ENCODE assay signal across 10 cellular contexts in genomic region chr19:8815780-8816179, GRCh38. TPM values are rescaled to one million over a fixed set of nuclear protein-coding genes. Genes with fewer than 3 reads are reported as not detected.
"Had no signal": no experiment of that assay in that cellular context is flagged by ENCODE, and none has a peak within 500 bp of the region (broad histone marks: within the 10 kb centered on the region; RNA-seq: fewer than 3 reads in every experiment).

No MANE protein-coding gene starts in this region.

- DNase-seq: H9, HCEC 1CT, HFFc6, KBM-7 had no signal

- H2AFZ ChIP-seq: GM23338 had no signal

- H3K27ac Mint-ChIP-seq: GM23338, H9, HFFc6, IgD-negative memory B cell had no signal

- H3K27ac ChIP-seq: HL-60 had no signal

- H3K4me3 Mint-ChIP-seq: GM23338, H9, HFFc6 had no signal

- FAIRE-seq: H1, H54 had no signal

- ATAC-seq: GM23338 had no signal

- H3K4me2 ChIP-seq: GM23338 had no signal

- H3K4me3 ChIP-seq: GM23338 had no signal

- H3K27me3 Mint-ChIP-seq: IgD-negative memory B cell had no signal

- H3K4me1 Mint-ChIP-seq: GM23338, H9 had no signal

RNA-seq across cellular contexts. Expression of gene MBD3L1, which starts 16.4 kb away (rescaled TPM):
- total RNA-seq: GM23338, H1, H9, HFFc6, HT1080 had no signal
- polyA plus RNA-seq: GM23338, H1, IgD-negative memory B cell had no signal
